In the genomic region with DNA sequence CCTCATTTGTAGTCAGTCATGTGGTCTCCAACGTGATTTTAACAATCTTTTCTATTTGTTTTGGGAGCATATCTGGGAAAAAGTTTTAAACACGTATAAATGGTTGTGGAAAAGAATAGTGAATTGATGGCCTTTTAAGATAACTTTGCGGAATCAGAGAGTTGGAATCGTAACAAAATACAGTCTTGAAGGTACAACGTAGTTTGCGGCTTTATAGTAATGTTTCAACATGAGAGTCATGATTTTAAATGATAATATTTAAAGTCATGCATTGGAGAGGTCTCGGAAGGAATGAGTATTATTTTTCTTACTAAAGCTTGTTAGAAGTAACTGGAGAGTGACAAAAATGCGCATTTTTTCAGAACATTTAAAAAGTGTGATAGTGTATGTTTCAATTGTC, we compare ENCODE assay signal across 8 cellular contexts. TPM values are rescaled to one million over a fixed set of nuclear protein-coding genes. Genes with fewer than 3 reads are reported as not detected.
DNase-seq lines count a peak whose midpoint lies in the region; ATAC-seq and TF ChIP-seq lines count a peak whose summit lies in the region.

No MANE protein-coding gene starts in this region.

- H2AK5ac ChIP-seq in trophoblast cell (ENCODE audit: low read length): no peak overlapping the region

- 4 to 6% methylated on average over 8 of the region's 8 CpGs for WGBS in esophagus, 2 donors
- WGBS in trophoblast cell (ENCODE audit: extremely low coverage, insufficient coverage, insufficient read length): no CpG with 5 or more reads among the region's 8 CpGs

- intact Hi-C loops in posterior cingulate gyrus (cut with DNase I): no loop called here

- H3K9me3 ChIP-seq in RWPE2 (ENCODE audit: severe bottlenecking) (no peaks in the 10 kb centered on the region), esophagus (ENCODE audit: control insufficient read depth in 2 of 2, insufficient read depth in 1 of 2, low read depth in 1 of 2, low read length in 1 of 2) (no peaks in the 10 kb centered on the region), trophoblast cell (ENCODE audit: insufficient read depth, low read depth, low read length) (peaks cover 3% of the 10 kb centered on the region)

- H3K4me1 ChIP-seq in RWPE2 (ENCODE audit: insufficient read depth, poor library complexity, severe bottlenecking) (peaks cover 3% of the 10 kb centered on the region), esophagus (ENCODE audit: control insufficient read depth in 2 of 2, insufficient read depth in 2 of 2, low read length in 1 of 2) (peaks cover 3 to 6% of the 10 kb centered on the region in 2 donors), trophoblast cell (ENCODE audit: control insufficient read depth in 1 of 2, insufficient read depth in 2 of 2, low read length in 2 of 2) (peaks cover 3% of the 10 kb centered on the region in 2 experiments)

- H3K4me2 ChIP-seq in trophoblast cell (ENCODE audit: low read length): peak overlapping the region; percentile 83

- no peak overlapping the region for H2AFZ ChIP-seq in trophoblast cell (ENCODE audit: insufficient read depth, low read length, poor library complexity)

- TF ChIP-seq CTCF in RWPE2 (IDR thresholded peaks at IDR 0.05; ENCODE audit: poor library complexity, severe bottlenecking): no peak

- no peak overlapping the region for H2BK12ac ChIP-seq in trophoblast cell (ENCODE audit: low read length)

- no peak overlapping the region for H2BK5ac ChIP-seq in trophoblast cell (ENCODE audit: low read depth, low read length, poor library complexity)

- H3K9ac ChIP-seq in trophoblast cell (ENCODE audit: low read length): no peak overlapping the region

- H3K79me1 ChIP-seq in trophoblast cell (ENCODE audit: low read length): peaks cover 17% of the 10 kb centered on the region

- no peak overlapping the region for H2BK120ac ChIP-seq in trophoblast cell (ENCODE audit: insufficient read depth, low read length, poor library complexity)

- no peak overlapping the region for H3K23ac ChIP-seq in trophoblast cell (ENCODE audit: low read length)

- no peak overlapping the region for H3K18ac ChIP-seq in trophoblast cell (ENCODE audit: low read length)

- peak overlapping the region; percentile 75 for H3K4me3 ChIP-seq in RWPE2 (ENCODE audit: severe bottlenecking)
- peak overlapping the region; percentile 91 to 98 for H3K4me3 ChIP-seq in esophagus (ENCODE audit: low read depth in 1 of 2, low read length in 2 of 2)
- H3K4me3 ChIP-seq in trophoblast cell (ENCODE audit: low read depth, low read length): no peak overlapping the region

- no peak overlapping the region for H3K4ac ChIP-seq in trophoblast cell (ENCODE audit: low read depth, low read length)

- H4K8ac ChIP-seq in trophoblast cell (ENCODE audit: low read depth, low read length): no peak overlapping the region

- H3K36me3 ChIP-seq in RWPE2 (ENCODE audit: low read depth) (peaks cover 6% of the 10 kb centered on the region; the same call in 1 of the 2 replicates), esophagus (ENCODE audit: control insufficient read depth in 2 of 2, insufficient read depth in 2 of 2, low read length in 1 of 2) (no peaks in the 10 kb centered on the region), trophoblast cell (ENCODE audit: control insufficient read depth in 1 of 2, insufficient read depth in 2 of 2, low read length in 2 of 2) (peaks cover 0 to 7% of the 10 kb centered on the region in 2 experiments)

- H3K27ac ChIP-seq in RWPE2 (ENCODE audit: poor library complexity, severe bottlenecking) (no peak overlapping the region), esophagus (ENCODE audit: low read depth in 2 of 2, low read length in 1 of 2) (no peak overlapping the region), trophoblast cell (ENCODE audit: low read depth, low read length) (no peak overlapping the region)

- no peak overlapping the region for H3K14ac ChIP-seq in trophoblast cell (ENCODE audit: low read length)

- H3K27me3 ChIP-seq in RWPE2 (ENCODE audit: insufficient read depth, poor library complexity, severe bottlenecking) (no peaks in the 10 kb centered on the region), esophagus (ENCODE audit: control insufficient read depth in 1 of 2, insufficient read depth in 2 of 2, low read length in 2 of 2) (no peaks in the 10 kb centered on the region), trophoblast cell (ENCODE audit: insufficient read depth, low read length) (peaks cover 3% of the 10 kb centered on the region)

- no peak overlapping the region for H4K91ac ChIP-seq in trophoblast cell (ENCODE audit: low read depth, low read length)

- peaks cover 18% of the 10 kb centered on the region for H3K79me2 ChIP-seq in trophoblast cell (ENCODE audit: control insufficient read depth, insufficient read depth, low read length, poor library complexity)

- no peak for ATAC-seq in RWPE2 (ENCODE audit: low read depth)

- DNase-seq in EH (ENCODE audit: low read depth) (peak; percentile 19), RWPE2 (ENCODE audit: low spot score) (no peak), trophoblast cell (no peak), posterior cingulate gyrus (no peak), AML-193 (lab: John Stamatoyannopoulos, UW) (no peak), occipital lobe (lab: John Stamatoyannopoulos, UW) (no peak)
- no peak for DNase-seq in activated CD4-positive, alpha-beta T cell treated with anti-CD3 and anti-CD28 coated beads for 4 hours

- no peak overlapping the region for H4K12ac ChIP-seq in trophoblast cell (ENCODE audit: low read depth, low read length)

RNA-seq across cellular contexts. Expression of a gene that starts 1.6 kb away (rescaled TPM):
- 10 to 100 TPM; 13.6 to 14.0 TPM for polyA plus RNA-seq in esophagus
- polyA plus RNA-seq in trophoblast cell (2013): 66.3 and 67.4 TPM in 2 replicates
- 42.4 TPM for total RNA-seq in occipital lobe
